Comparison of ENCODE assay signal across 22 cellular contexts in genomic region chr6:154916857-154917256, GRCh38.
DNase-seq lines count a peak whose midpoint lies in the region; ATAC-seq and TF ChIP-seq lines count a peak whose summit lies in the region.
"Had no signal": no experiment of that assay in that cellular context is flagged by ENCODE, and none has a peak within 500 bp of the region (broad histone marks: within the 10 kb centered on the region; RNA-seq: fewer than 3 reads in every experiment).

No MANE protein-coding gene starts in this region.

- no peak overlapping the region for H3K4me3 ChIP-seq in DND-41 (ENCODE audit: low read depth in 1 of 2, low read length in 2 of 2)
- H3K4me3 ChIP-seq in SK-N-MC: no peak overlapping the region
- H3K4me3 ChIP-seq in coronary artery: no peak overlapping the region
- H3K4me3 ChIP-seq: K562, PC-9, SJSA1 had no signal

- H3K9me3 ChIP-seq in DND-41 (ENCODE audit: insufficient read depth, low read length, severe bottlenecking) (no peaks in the 10 kb centered on the region), SK-N-MC (ENCODE audit: low read depth, low read length) (no peaks in the 10 kb centered on the region)
- H3K9me3 ChIP-seq: SJSA1 had no signal

- no peak overlapping the region for H3K4me2 ChIP-seq in DND-41 (ENCODE audit: insufficient read depth, low read length)
- H3K4me2 ChIP-seq: PC-9 had no signal

- TF ChIP-seq CTCF in DND-41 (IDR thresholded peaks at IDR 0.05; ENCODE audit: borderline replicate concordance, extremely low read depth, low read length, poor library complexity, severe bottlenecking): no peak
- TF ChIP-seq CTCF in coronary artery (IDR thresholded peaks at IDR 0.05): no peak

- peak; percentile 44; the same call in 1 of the 3 replicates for ATAC-seq in DND-41 (ENCODE audit: insufficient read depth, low read depth)
- no peak for ATAC-seq in HG03280 (IDR thresholded peaks at IDR 0.05; ENCODE audit: unreplicated experiment)
- ATAC-seq: K562, Right ventricle myocardium inferior had no signal

- H3K9ac ChIP-seq in DND-41 (ENCODE audit: low read depth, low read length) (no peak overlapping the region), SK-N-MC (ENCODE audit: insufficient read length) (no peak overlapping the region)

- H3K36me3 ChIP-seq in DND-41 (ENCODE audit: insufficient read depth, low read length) (no peaks in the 10 kb centered on the region), SK-N-MC (ENCODE audit: insufficient read depth, low read length) (no peaks in the 10 kb centered on the region)
- H3K36me3 ChIP-seq: SJSA1 had no signal

- H2AFZ ChIP-seq in DND-41 (ENCODE audit: low read depth, low read length): no peak overlapping the region
- H2AFZ ChIP-seq: PC-9 had no signal

- no peaks in the 10 kb centered on the region for H4K20me1 ChIP-seq in DND-41 (ENCODE audit: insufficient read depth, low read length)

- DNase-seq in DND-41 (peak; percentile 8), LHCN-M2 (ENCODE audit: low read depth) (peak; percentile 39), SK-N-MC (ENCODE audit: low read depth, low spot score) (no peak), coronary artery (ENCODE audit: low spot score) (peak; percentile 12), NCI-H1092 (lab: John Stamatoyannopoulos, UW) (no peak), cortex of kidney (lab: John Stamatoyannopoulos, UW) (no peak)
- no peak for DNase-seq in activated T-cell treated with anti-CD3 and anti-CD28 coated beads, Interleukin-2, amount 50 U/mL, for 48 hours
- DNase-seq: Calu3; DMS79 treated with DMSO at 0.1 percent for 48 hours; H7; NCI-H1105 treated with DMSO at 0.1 percent for 48 hours; NCI-H146; NCI-H1930; NCI-H2107; NCI-H524; NCI-H748 treated with DMSO at 0.1 percent for 48 hours; NK-92 treated with Interleukin-12 subunit alpha and Interleukin-12 subunit beta, amount 100 ng/mL, for 24 hours; PC-9 had no signal

- H3K27ac ChIP-seq in DND-41 (ENCODE audit: low read length) (no peak overlapping the region), SK-N-MC (peak overlapping the region; percentile 71; the same call in 1 of the 2 replicates), coronary artery (no peak overlapping the region)
- H3K27ac ChIP-seq: PC-9, SJSA1 had no signal

- H3K79me2 ChIP-seq in DND-41 (ENCODE audit: insufficient read depth, low read length): no peaks in the 10 kb centered on the region

- H3K27me3 ChIP-seq in DND-41 (ENCODE audit: insufficient read depth, low read length, poor library complexity): no peaks in the 10 kb centered on the region
- H3K27me3 ChIP-seq: SJSA1 had no signal

- no peaks in the 10 kb centered on the region for H3K4me1 ChIP-seq in DND-41 (ENCODE audit: insufficient read depth, low read length)

Comparison
In these comparisons a context has a peak if more than half of its experiments do, and no peak if none do; other contexts are left out.
1. DNase-seq: peak in DND-41 (single experiment), LHCN-M2 (single experiment) and coronary artery (single experiment); none in SK-N-MC (single experiment), NCI-H1092 (single experiment), cortex of kidney (single experiment) and activated T-cell treated with anti-CD3 and anti-CD28 coated beads, Interleukin-2, amount 50 U/mL, for 48 hours (0 of 2).